Comparison of ENCODE assay signal across 1 cellular context in genomic region chr12:57216014-57216891, GRCh38.
TF ChIP-seq lines count a peak whose summit lies in the region.

Gene NXPH4 (plus strand): TSS chr12:57216794. CDS start chr12:57216970, 176 bp downstream.

TF ChIP-seq in H1, 55 proteins besides CTCF, POLR2A, EP300 and RAD21 (continued from another document):
- TF ChIP-seq ATF2 (IDR thresholded peaks at IDR 0.05; ENCODE audit: low read length) = no peak
- TF ChIP-seq SP4 (IDR thresholded peaks at IDR 0.05; ENCODE audit: low read length) = no peak
TF ChIP-seq in H1: peak in this region for 4.
